Comparison of ENCODE assay signal across 1 cellular context in the genomic region with DNA sequence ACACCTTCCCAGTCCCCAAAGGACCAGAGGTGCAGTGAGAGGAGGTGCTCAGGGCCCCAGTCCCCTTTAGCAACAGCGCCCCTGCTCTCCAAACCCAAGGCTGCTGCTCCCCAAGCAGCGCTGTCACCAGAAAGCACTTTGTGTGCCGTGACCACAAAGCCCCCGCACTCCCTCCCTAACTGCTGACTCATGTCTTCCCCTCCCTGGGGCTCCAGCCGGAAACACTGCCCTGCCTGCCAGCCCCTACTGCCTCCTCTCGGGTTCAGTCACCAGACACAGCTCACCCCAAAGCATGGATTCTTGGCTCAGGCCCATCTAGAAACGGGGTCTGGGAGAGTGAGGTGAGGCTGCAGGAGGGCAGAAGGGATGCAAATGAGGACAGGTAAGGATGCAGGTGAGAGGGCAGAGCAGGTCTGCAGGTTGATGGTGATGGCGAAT.
TF ChIP-seq lines count a peak whose summit lies in the region.

No MANE protein-coding gene starts in this region.

TF ChIP-seq in K562, 482 proteins besides CTCF, POLR2A, EP300 and RAD21 (continued from another document and continues in another):
- TF ChIP-seq ELK3 (CRISPR knock-in tag; IDR thresholded peaks at IDR 0.05) (no peak), RBM25 (IDR thresholded peaks at IDR 0.05; ENCODE audit: low read depth, low read length, severe bottlenecking) (no peak), RCOR1 (IDR thresholded peaks at IDR 0.05; ENCODE audit: borderline replicate concordance in 1 of 2, low read depth in 2 of 2, low read length in 2 of 2) (peak in 1 of 2 experiments; percentile 48; a peak in 2 of 4 replicates), ATF1 (CRISPR knock-in tag; IDR thresholded peaks at IDR 0.05) (no peak), ATF1 (tag; IDR thresholded peaks at IDR 0.05) (0 out of 2 replicates have a peak, but pooled peaks have one; percentile 31), PRMT5 (CRISPR knock-in tag; IDR thresholded peaks at IDR 0.05) (no peak), TEAD1 (CRISPR knock-in tag; IDR thresholded peaks at IDR 0.05) (no peak), FOXP1 (CRISPR knock-in tag; IDR thresholded peaks at IDR 0.05) (no peak), EGR1 (conservative IDR thresholded peaks at IDR 0.05) (peak; percentile 86), RBBP5 (IDR thresholded peaks at IDR 0.05; ENCODE audit: borderline replicate concordance, insufficient read depth, low read length, poor library complexity, severe bottlenecking) (no peak), POLR3A (IDR thresholded peaks at IDR 0.05; ENCODE audit: borderline replicate concordance, extremely low read depth, insufficient read depth, insufficient read length) (no peak), BACH1 (tag; IDR thresholded peaks at IDR 0.05) (peak; percentile 97), IFI16 (CRISPR knock-in tag; IDR thresholded peaks at IDR 0.05) (no peak), HMGN3 (IDR thresholded peaks at IDR 0.05; ENCODE audit: borderline replicate concordance, extremely low read depth, insufficient read length, low read depth, low read length) (peak; percentile 15), FOXJ3 (CRISPR knock-in tag; IDR thresholded peaks at IDR 0.05) (no peak), ZNF780A (CRISPR knock-in tag; IDR thresholded peaks at IDR 0.05) (no peak), POLR2H (tag; IDR thresholded peaks at IDR 0.05; ENCODE audit: low read depth) (no peak), KLF6 (CRISPR knock-in tag; IDR thresholded peaks at IDR 0.05; ENCODE audit: borderline replicate concordance) (no peak), NRF1 (conservative IDR thresholded peaks at IDR 0.05 in 1 of 2, IDR thresholded peaks at IDR 0.05 in 1 of 2) (peak; percentile 39 to 47; a peak in 2 of 4 replicates), GATAD2B (IDR thresholded peaks at IDR 0.05; ENCODE audit: borderline replicate concordance) (no peak; the same call in 1 of the 2 replicates), TEAD4 (IDR thresholded peaks at IDR 0.05; ENCODE audit: low read length) (no peak), TEAD4 (CRISPR knock-in tag; IDR thresholded peaks at IDR 0.05; ENCODE audit: borderline replicate concordance) (no peak), NFIX (CRISPR knock-in tag; IDR thresholded peaks at IDR 0.05; ENCODE audit: low read depth) (no peak), KAT2B (IDR thresholded peaks at IDR 0.05; ENCODE audit: low read depth, low read length) (no peak), HDAC8 (tag; IDR thresholded peaks at IDR 0.05) (no peak), ZNF217 (CRISPR knock-in tag; IDR thresholded peaks at IDR 0.05) (no peak), ZNF347 (CRISPR knock-in tag; IDR thresholded peaks at IDR 0.05; ENCODE audit: low read depth) (no peak), NR2C2 (CRISPR knock-in tag; IDR thresholded peaks at IDR 0.05) (no peak), NR2C2 (tag; IDR thresholded peaks at IDR 0.05) (no peak), BRD4 (IDR thresholded peaks at IDR 0.05) (no peak), ETS2 (tag; IDR thresholded peaks at IDR 0.05; ENCODE audit: borderline replicate concordance, poor library complexity, severe bottlenecking) (no peak), KAT8 (IDR thresholded peaks at IDR 0.05; ENCODE audit: low read depth) (no peak), FUS (optimal IDR thresholded peaks at IDR 0.05; ENCODE audit: low read depth, low read length) (no peak), NR4A1 (CRISPR knock-in tag; IDR thresholded peaks at IDR 0.05) (no peak), NR4A1 (tag; IDR thresholded peaks at IDR 0.05) (no peak), MTF1 (CRISPR knock-in tag; IDR thresholded peaks at IDR 0.05; ENCODE audit: borderline replicate concordance) (no peak), ZC3H8 (IDR thresholded peaks at IDR 0.05) (no peak), ETV5 (CRISPR knock-in tag; IDR thresholded peaks at IDR 0.05; ENCODE audit: low read depth) (peak; percentile 91), ZNF609 (CRISPR knock-in tag; IDR thresholded peaks at IDR 0.05; ENCODE audit: borderline replicate concordance) (no peak), USF1 (CRISPR knock-in tag; IDR thresholded peaks at IDR 0.05) (no peak), ZBTB1 (CRISPR knock-in tag; IDR thresholded peaks at IDR 0.05; ENCODE audit: borderline replicate concordance, low read depth) (no peak), ZNF518B (CRISPR knock-in tag; IDR thresholded peaks at IDR 0.05) (no peak), HMG20A (CRISPR knock-in tag; conservative IDR thresholded peaks at IDR 0.05) (no peak), ZBTB8A (IDR thresholded peaks at IDR 0.05; ENCODE audit: partially characterized antibody) (no peak), GATA2 (CRISPR knock-in tag; IDR thresholded peaks at IDR 0.05) (no peak), FOXK2 (conservative IDR thresholded peaks at IDR 0.05 in 1 of 2, IDR thresholded peaks at IDR 0.05 in 1 of 2; ENCODE audit: low read depth in 2 of 2) (0 out of 4 replicates have a peak, but pooled peaks have one; percentile 11 to 21), MXI1 (IDR thresholded peaks at IDR 0.05; ENCODE audit: low read depth, low read length) (no peak), ELF4 (CRISPR knock-in tag; IDR thresholded peaks at IDR 0.05) (0 out of 2 replicates have a peak, but pooled peaks have one; percentile 21), ZNF24 (IDR thresholded peaks at IDR 0.05) (no peak), ZNF143 (CRISPR knock-in tag; IDR thresholded peaks at IDR 0.05) (no peak), FOSL1 (tag; conservative IDR thresholded peaks at IDR 0.05) (peak; percentile 95), ZBTB5 (IDR thresholded peaks at IDR 0.05) (no peak), TSC22D4 (tag; IDR thresholded peaks at IDR 0.05) (no peak)
- TF ChIP-seq, protein P1, sequence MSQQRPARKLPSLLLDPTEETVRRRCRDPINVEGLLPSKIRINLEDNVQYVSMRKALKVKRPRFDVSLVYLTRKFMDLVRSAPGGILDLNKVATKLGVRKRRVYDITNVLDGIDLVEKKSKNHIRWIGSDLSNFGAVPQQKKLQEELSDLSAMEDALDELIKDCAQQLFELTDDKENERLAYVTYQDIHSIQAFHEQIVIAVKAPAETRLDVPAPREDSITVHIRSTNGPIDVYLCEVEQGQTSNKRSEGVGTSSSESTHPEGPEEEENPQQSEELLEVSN (IDR thresholded peaks at IDR 0.05; ENCODE audit: borderline replicate concordance in 1 of 2, extremely low read depth in 1 of 2, insufficient read depth in 1 of 2, insufficient read length in 1 of 2, low read depth in 1 of 2, low read length in 1 of 2, poor library complexity in 1 of 2, severe bottlenecking in 1 of 2), result no peak
- TF ChIP-seq, protein P2, sequence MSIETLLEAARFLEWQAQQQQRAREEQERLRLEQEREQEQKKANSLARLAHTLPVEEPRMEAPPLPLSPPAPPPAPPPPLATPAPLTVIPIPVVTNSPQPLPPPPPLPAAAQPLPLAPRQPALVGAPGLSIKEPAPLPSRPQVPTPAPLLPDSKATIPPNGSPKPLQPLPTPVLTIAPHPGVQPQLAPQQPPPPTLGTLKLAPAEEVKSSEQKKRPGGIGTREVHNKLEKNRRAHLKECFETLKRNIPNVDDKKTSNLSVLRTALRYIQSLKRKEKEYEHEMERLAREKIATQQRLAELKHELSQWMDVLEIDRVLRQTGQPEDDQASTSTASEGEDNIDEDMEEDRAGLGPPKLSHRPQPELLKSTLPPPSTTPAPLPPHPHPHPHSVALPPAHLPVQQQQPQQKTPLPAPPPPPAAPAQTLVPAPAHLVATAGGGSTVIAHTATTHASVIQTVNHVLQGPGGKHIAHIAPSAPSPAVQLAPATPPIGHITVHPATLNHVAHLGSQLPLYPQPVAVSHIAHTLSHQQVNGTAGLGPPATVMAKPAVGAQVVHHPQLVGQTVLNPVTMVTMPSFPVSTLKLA (conservative IDR thresholded peaks at IDR 0.05), result peak in 1 of 2 experiments; percentile 43; a peak in 1 of 4 replicates
- TF ChIP-seq, protein P3, sequence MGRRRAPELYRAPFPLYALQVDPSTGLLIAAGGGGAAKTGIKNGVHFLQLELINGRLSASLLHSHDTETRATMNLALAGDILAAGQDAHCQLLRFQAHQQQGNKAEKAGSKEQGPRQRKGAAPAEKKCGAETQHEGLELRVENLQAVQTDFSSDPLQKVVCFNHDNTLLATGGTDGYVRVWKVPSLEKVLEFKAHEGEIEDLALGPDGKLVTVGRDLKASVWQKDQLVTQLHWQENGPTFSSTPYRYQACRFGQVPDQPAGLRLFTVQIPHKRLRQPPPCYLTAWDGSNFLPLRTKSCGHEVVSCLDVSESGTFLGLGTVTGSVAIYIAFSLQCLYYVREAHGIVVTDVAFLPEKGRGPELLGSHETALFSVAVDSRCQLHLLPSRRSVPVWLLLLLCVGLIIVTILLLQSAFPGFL (CRISPR knock-in tag; IDR thresholded peaks at IDR 0.05), result no peak
